Comparison of ENCODE assay signal across 10 cellular contexts in genomic region chr22:17057959-17058814, GRCh38. TPM values are rescaled to one million over a fixed set of nuclear protein-coding genes. Genes with fewer than 3 reads are reported as not detected.
DNase-seq lines count a peak whose midpoint lies in the region; ATAC-seq and TF ChIP-seq lines count a peak whose summit lies in the region.
"Had no signal": no experiment of that assay in that cellular context is flagged by ENCODE, and none has a peak within 500 bp of the region (broad histone marks: within the 10 kb centered on the region; RNA-seq: fewer than 3 reads in every experiment).

No MANE protein-coding gene starts in this region.

- H3K9me3 ChIP-seq in esophagus squamous epithelium (no peaks in the 10 kb centered on the region), thoracic aorta (no peaks in the 10 kb centered on the region)

- H3K36me3 Mint-ChIP-seq in HFFc6 (ENCODE audit: low read depth) (no peaks in the 10 kb centered on the region), naive B cell (no peaks in the 10 kb centered on the region)

- TF ChIP-seq CTCF in HFFc6 (IDR thresholded peaks at IDR 0.05) (peak; percentile 93), esophagus squamous epithelium (IDR thresholded peaks at IDR 0.05) (peak; percentile 54 to 92 (median 78)), thoracic aorta (IDR thresholded peaks at IDR 0.05) (peak; percentile 78)

- intact Hi-C loops in esophagus squamous epithelium (cut with DNase I) = loop anchor here (5.0 kb wide), 1 partner anchor 141 kb away; no protein-coding TSS in a partner anchor

- H3K4me3 ChIP-seq in esophagus squamous epithelium = no peak overlapping the region
- no peak overlapping the region for H3K4me3 ChIP-seq in thoracic aorta

- ATAC-seq in naive B cell (ENCODE audit: low read depth in 2 of 2) = peak in 1 of 2 donors; percentile 30
- peak; percentile 65 for ATAC-seq in thoracic aorta (ENCODE audit: insufficient number of reproducible peaks, low FRiP score, low read depth)
- no peak for ATAC-seq in HG02981 (IDR thresholded peaks at IDR 0.05; ENCODE audit: unreplicated experiment)

- TF ChIP-seq POLR2A in esophagus squamous epithelium (IDR thresholded peaks at IDR 0.05) = no peak

- peaks cover 0 to 3% (median 0%) of the 10 kb centered on the region in 3 donors for H3K4me1 ChIP-seq in esophagus squamous epithelium
- H3K4me1 ChIP-seq in thoracic aorta (ENCODE audit: control insufficient read depth in 1 of 2, low read depth in 2 of 2) = peaks cover 0 to 4% of the 10 kb centered on the region in 2 donors

- H3K4me3 Mint-ChIP-seq in HFFc6 (no peak overlapping the region), naive B cell (no peak overlapping the region)
- H3K4me3 Mint-ChIP-seq: stimulated activated naive CD8-positive, alpha-beta T cell treated with anti-CD3 and anti-CD28 coated beads, Interleukin-15, Interleukin-2, amounts not matched to agents 100 ng/mL and 50 ng/mL, for 24 hours had no signal

- H3K27me3 ChIP-seq in esophagus squamous epithelium (no peaks in the 10 kb centered on the region), thoracic aorta (replicated peaks; ENCODE audit: insufficient read depth) (no peaks in the 10 kb centered on the region)

- WGBS in esophagus squamous epithelium, 2 donors = 25 to 27% methylated on average over 6 to 10 of the region's 11 CpGs

- H3K27me3 Mint-ChIP-seq in HFFc6 (ENCODE audit: insufficient read depth) (peaks cover 2% of the 10 kb centered on the region; the same call in 1 of the 2 replicates), naive B cell (peaks cover 0 to 16% (median 10%) of the 10 kb centered on the region in 3 donors)

- no peaks in the 10 kb centered on the region for H3K9me3 Mint-ChIP-seq in HFFc6
- no peaks in the 10 kb centered on the region for H3K9me3 Mint-ChIP-seq in naive B cell
- H3K9me3 Mint-ChIP-seq: stimulated activated naive CD8-positive, alpha-beta T cell treated with anti-CD3 and anti-CD28 coated beads, Interleukin-15, Interleukin-2, amounts not matched to agents 100 ng/mL and 50 ng/mL, for 24 hours had no signal

- H3K36me3 ChIP-seq in esophagus squamous epithelium (no peaks in the 10 kb centered on the region), thoracic aorta (no peaks in the 10 kb centered on the region)

- no peak overlapping the region for H3K27ac ChIP-seq in esophagus squamous epithelium
- H3K27ac ChIP-seq in thoracic aorta = no peak overlapping the region

- DNase-seq in COLO829 (ENCODE audit: low spot score) (peak; percentile 81), HFFc6 (peak; percentile 71), NCI-H774 (lab: John Stamatoyannopoulos, UW) (peak; percentile 3), activated T-cell treated with anti-CD3 and anti-CD28 coated beads for 24 hours (ENCODE audit: low read depth) (peak; percentile 32), esophagus squamous epithelium (lab: John Stamatoyannopoulos, UW) (no peak), naive B cell (peak; percentile 26), thoracic aorta (ENCODE audit: low spot score) (no peak)

- H3K4me1 Mint-ChIP-seq in HFFc6 (ENCODE audit: low read depth) = peaks cover 5% of the 10 kb centered on the region
- H3K4me1 Mint-ChIP-seq in naive B cell = peaks cover 3 to 5% (median 5%) of the 10 kb centered on the region in 3 donors

- no peak overlapping the region for H3K27ac Mint-ChIP-seq in HFFc6
- H3K27ac Mint-ChIP-seq in naive B cell = no peak overlapping the region

RNA-seq across cellular contexts. Expression of gene IL17RA, which starts 26.6 kb away (rescaled TPM):
- total RNA-seq in HFFc6 (2021; fragmentation: NEBNext Ultra II Directional; extraction: Animal tissue kit (Norgen Biotek cat#: 25700)) = 10 to 100 TPM; 10.5 to 14.4 (median 13.7) TPM
- total RNA-seq in esophagus squamous epithelium = 10 to 100 TPM in 1 of 4 donors, 1 to 10 TPM in 3; 8.6 to 14.7 (median 9.1) TPM
- 10 to 100 TPM in 2 of 6 donors, 1 to 10 TPM in 4; 6.4 to 14.7 (median 9.2) TPM for polyA plus RNA-seq in naive B cell (ENCODE audit: low read depth in 6 of 6)
- 10 to 100 TPM; 28.4 to 34.1 TPM for total RNA-seq in thoracic aorta

RNA-seq across cellular contexts. Expression of gene GAB4, which starts 50.2 kb away (rescaled TPM):
- not detected for total RNA-seq in HFFc6 (2021; fragmentation: NEBNext Ultra II Directional; extraction: Animal tissue kit (Norgen Biotek cat#: 25700))
- total RNA-seq in esophagus squamous epithelium (not detected), thoracic aorta (not detected)
- polyA plus RNA-seq in naive B cell (ENCODE audit: low read depth in 6 of 6) = not detected
- total RNA-seq: T-helper 1 cell treated with Interleukin-12 subunit alpha and Interleukin-12 subunit beta and Interleukin-4 antibody, amounts not matched to agents 30 ng/mL and 1 ng/mL, for 36 hours had no signal

Comparison
In these comparisons a context has a peak if more than half of its experiments do, and no peak if none do; other contexts are left out.
1. DNase-seq: peak in COLO829 (single experiment), HFFc6 (single experiment), NCI-H774 (single experiment), activated T-cell treated with anti-CD3 and anti-CD28 coated beads for 24 hours (single experiment) and naive B cell (single experiment); none in esophagus squamous epithelium (single experiment) and thoracic aorta (single experiment).
2. Peak in every context shown above with its lines, with median percentiles within 50 percentile points of each other: CTCF ChIP-seq.